ENCODE assay signal across 1 cellular context in the genomic region with DNA sequence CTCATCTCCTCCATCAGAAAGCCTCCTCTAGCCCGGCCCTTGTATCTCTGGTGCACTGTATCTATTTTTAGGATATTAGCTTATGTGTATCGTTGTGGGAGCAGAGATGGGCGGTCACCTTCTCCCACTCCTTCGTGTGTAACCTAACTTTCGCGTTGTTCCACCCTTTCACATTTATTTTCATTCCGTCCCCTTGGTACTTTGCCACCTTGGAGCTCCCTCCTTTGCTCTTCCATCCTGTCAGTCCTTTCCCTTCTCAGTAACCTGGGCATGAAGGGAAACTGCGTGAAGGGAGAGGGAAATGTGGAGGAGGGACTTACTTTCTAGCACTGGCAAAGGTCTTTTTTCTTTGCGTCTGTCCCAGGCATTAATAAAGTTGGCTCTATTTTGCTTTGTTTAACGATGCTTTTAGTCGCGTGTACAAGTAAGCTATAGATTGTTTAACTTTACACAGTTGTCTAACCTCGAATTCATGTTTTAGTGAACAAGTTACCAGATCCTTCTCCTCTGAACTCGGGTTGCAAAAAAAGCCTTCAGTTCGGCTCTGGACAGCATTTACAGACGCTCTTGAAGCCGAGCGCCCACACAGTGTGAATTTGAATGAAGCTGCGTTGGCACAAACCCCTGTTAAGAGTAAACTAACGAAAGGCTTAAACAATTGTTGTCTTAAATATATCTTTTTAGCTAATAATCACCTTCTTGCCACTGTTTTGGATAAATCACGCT.
TF ChIP-seq lines count a peak whose summit lies in the region.

No MANE protein-coding gene starts in this region.

TF ChIP-seq in WTC11, 78 proteins besides CTCF, POLR2A, EP300 and RAD21 (continued from another document):
- TF ChIP-seq, protein P1, sequence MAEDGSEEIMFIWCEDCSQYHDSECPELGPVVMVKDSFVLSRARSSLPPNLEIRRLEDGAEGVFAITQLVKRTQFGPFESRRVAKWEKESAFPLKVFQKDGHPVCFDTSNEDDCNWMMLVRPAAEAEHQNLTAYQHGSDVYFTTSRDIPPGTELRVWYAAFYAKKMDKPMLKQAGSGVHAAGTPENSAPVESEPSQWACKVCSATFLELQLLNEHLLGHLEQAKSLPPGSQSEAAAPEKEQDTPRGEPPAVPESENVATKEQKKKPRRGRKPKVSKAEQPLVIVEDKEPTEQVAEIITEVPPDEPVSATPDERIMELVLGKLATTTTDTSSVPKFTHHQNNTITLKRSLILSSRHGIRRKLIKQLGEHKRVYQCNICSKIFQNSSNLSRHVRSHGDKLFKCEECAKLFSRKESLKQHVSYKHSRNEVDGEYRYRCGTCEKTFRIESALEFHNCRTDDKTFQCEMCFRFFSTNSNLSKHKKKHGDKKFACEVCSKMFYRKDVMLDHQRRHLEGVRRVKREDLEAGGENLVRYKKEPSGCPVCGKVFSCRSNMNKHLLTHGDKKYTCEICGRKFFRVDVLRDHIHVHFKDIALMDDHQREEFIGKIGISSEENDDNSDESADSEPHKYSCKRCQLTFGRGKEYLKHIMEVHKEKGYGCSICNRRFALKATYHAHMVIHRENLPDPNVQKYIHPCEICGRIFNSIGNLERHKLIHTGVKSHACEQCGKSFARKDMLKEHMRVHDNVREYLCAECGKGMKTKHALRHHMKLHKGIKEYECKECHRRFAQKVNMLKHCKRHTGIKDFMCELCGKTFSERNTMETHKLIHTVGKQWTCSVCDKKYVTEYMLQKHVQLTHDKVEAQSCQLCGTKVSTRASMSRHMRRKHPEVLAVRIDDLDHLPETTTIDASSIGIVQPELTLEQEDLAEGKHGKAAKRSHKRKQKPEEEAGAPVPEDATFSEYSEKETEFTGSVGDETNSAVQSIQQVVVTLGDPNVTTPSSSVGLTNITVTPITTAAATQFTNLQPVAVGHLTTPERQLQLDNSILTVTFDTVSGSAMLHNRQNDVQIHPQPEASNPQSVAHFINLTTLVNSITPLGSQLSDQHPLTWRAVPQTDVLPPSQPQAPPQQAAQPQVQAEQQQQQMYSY (CRISPR knock-in tag; IDR thresholded peaks at IDR 0.05): no peak
- no peak for TF ChIP-seq ZNF416 (CRISPR knock-in tag; IDR thresholded peaks at IDR 0.05)
- no peak for TF ChIP-seq CREB1 (CRISPR knock-in tag; IDR thresholded peaks at IDR 0.05)
- TF ChIP-seq NR3C1 (CRISPR knock-in tag; conservative IDR thresholded peaks at IDR 0.05; ENCODE audit: low read depth): no peak
- no peak for TF ChIP-seq TCF7 (CRISPR knock-in tag; IDR thresholded peaks at IDR 0.05; ENCODE audit: low read depth)
- TF ChIP-seq, protein P2, sequence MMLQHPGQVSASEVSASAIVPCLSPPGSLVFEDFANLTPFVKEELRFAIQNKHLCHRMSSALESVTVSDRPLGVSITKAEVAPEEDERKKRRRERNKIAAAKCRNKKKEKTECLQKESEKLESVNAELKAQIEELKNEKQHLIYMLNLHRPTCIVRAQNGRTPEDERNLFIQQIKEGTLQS (CRISPR knock-in tag; conservative IDR thresholded peaks at IDR 0.05): no peak
- no peak for TF ChIP-seq FOXJ3 (CRISPR knock-in tag; IDR thresholded peaks at IDR 0.05; ENCODE audit: borderline replicate concordance)
- TF ChIP-seq TEAD4 (CRISPR knock-in tag; IDR thresholded peaks at IDR 0.05): no peak
- no peak for TF ChIP-seq JAZF1 (CRISPR knock-in tag; IDR thresholded peaks at IDR 0.05)
- no peak for TF ChIP-seq TEAD1 (CRISPR knock-in tag; IDR thresholded peaks at IDR 0.05)
- no peak for TF ChIP-seq NFYB (CRISPR knock-in tag; conservative IDR thresholded peaks at IDR 0.05; ENCODE audit: low read depth)
- no peak for TF ChIP-seq GRHL2 (CRISPR knock-in tag; IDR thresholded peaks at IDR 0.05; ENCODE audit: insufficient replicate concordance, severe bottlenecking)
- no peak for TF ChIP-seq MXD4 (CRISPR knock-in tag; IDR thresholded peaks at IDR 0.05; ENCODE audit: borderline replicate concordance)
- TF ChIP-seq ATF1 (CRISPR knock-in tag; IDR thresholded peaks at IDR 0.05): no peak
- no peak for TF ChIP-seq SP1 (CRISPR knock-in tag; conservative IDR thresholded peaks at IDR 0.05)
- TF ChIP-seq NFATC4 (CRISPR knock-in tag; IDR thresholded peaks at IDR 0.05): no peak
